Comparison of ENCODE assay signal across 8 cellular contexts in the genomic region with DNA sequence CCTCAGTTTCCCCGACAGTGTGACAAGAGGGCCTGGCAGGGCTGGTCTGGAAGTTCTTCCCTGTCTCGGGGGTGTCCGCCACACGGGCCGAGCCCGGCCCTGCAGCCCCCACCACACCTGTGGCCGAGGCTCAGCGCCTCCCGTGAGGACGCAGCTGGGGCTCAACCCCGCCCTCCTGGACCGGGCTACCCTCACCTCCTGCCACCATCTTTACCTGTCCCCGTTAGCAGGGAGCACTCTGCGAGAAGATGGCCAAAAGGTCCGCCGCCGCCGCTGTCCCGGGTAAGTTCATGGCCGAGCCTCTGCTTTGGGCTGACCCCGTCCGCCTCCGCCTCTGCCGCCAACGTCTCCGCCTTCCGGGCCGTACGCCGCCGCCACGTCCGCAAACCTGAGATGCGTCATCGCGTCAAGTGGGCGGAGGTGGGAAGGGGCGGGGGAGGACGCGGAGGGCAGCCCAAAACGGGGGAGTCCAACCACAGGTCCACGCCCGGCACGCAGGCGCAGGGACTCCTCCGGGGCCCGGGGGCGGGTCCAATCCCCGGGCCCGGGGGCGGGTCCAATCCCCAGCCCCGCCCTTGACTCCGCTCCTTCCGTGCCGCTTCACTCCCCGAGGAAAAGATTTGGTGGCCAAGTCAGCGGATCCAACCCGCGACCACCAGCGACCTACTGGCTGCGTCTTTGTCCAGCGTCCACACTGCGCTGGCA. TPM values are rescaled to one million over a fixed set of nuclear protein-coding genes. Genes with fewer than 3 reads are reported as not detected.
DNase-seq lines count a peak whose midpoint lies in the region; FAIRE-seq and TF ChIP-seq lines count a peak whose summit lies in the region.

A gene (minus strand): TSS at position 351 of the 705 bp plus-strand sequence. CDS start 4,295 bp downstream, outside the sequence.

- peak; percentile 57 for FAIRE-seq in H54 (lab: Jason Lieb, UNC)

- H3K27ac ChIP-seq in stomach smooth muscle (ENCODE audit: low read length), result peak within 1 kb of the TSS; percentile 83

- TF ChIP-seq CTCF in Loucy (conservative IDR thresholded peaks at IDR 0.05; ENCODE audit: low read length) (no peak), fibroblast of villous mesenchyme (IDR thresholded peaks at IDR 0.05; ENCODE audit: insufficient read depth, low read depth, low read length) (no peak), neural crest cell (conservative IDR thresholded peaks at IDR 0.05) (no peak)

- peak; percentile 93 for TF ChIP-seq POLR2A in H54 (IDR thresholded peaks at IDR 0.05; ENCODE audit: low read depth, low read length)

- H3K4me2 ChIP-seq in Loucy (ENCODE audit: low read depth, low read length, poor library complexity, severe bottlenecking), result peak within 1 kb of the TSS; percentile 87

- peak within 1 kb of the TSS; percentile 98 for H3K27ac Mint-ChIP-seq in neural crest cell (ENCODE audit: unreplicated experiment)

- no peaks in the 10 kb centered on the region for H3F3A ChIP-seq in Loucy (ENCODE audit: low read depth)

- no peaks in the 10 kb centered on the region for H3K9me2 ChIP-seq in Loucy (replicated peaks; ENCODE audit: low read depth, low read length)

- H3K9ac ChIP-seq in Loucy (ENCODE audit: low read depth, low read length, poor library complexity, severe bottlenecking), result peak within 1 kb of the TSS; percentile 96
- H3K9ac ChIP-seq in stomach smooth muscle (ENCODE audit: low read length in 2 of 2), result peak within 1 kb of the TSS; percentile 96 to 97

- H3K36me3 ChIP-seq in Loucy (ENCODE audit: insufficient read depth, low read length), result no peaks in the 10 kb centered on the region
- H3K36me3 ChIP-seq in stomach smooth muscle (ENCODE audit: control insufficient read depth in 2 of 2, insufficient read depth in 2 of 2, low read length in 2 of 2), result peaks cover 0 to 3% of the 10 kb centered on the region in 2 donors

- peak within 1 kb of the TSS; percentile 93 for H2AFZ ChIP-seq in Loucy (ENCODE audit: low read length)

- H3K9me3 ChIP-seq in Loucy (ENCODE audit: insufficient read depth, low read depth, low read length) (no peaks in the 10 kb centered on the region), stomach smooth muscle (ENCODE audit: control insufficient read depth in 2 of 2, low read length in 2 of 2) (no peaks in the 10 kb centered on the region)

- H3K27me3 ChIP-seq in Loucy (ENCODE audit: insufficient read depth, low read length, poor library complexity, severe bottlenecking) (no peaks in the 10 kb centered on the region), stomach smooth muscle (ENCODE audit: control insufficient read depth in 1 of 2, insufficient read depth in 2 of 2, low read length in 2 of 2) (no peaks in the 10 kb centered on the region)

- H3K4me1 Mint-ChIP-seq in neural crest cell, result peaks cover 47% of the 10 kb centered on the region

- no peaks in the 10 kb centered on the region for H3K36me3 Mint-ChIP-seq in neural crest cell (ENCODE audit: low read depth)

- H3K27me3 Mint-ChIP-seq in neural crest cell (ENCODE audit: low read depth), result peaks cover 20% of the 10 kb centered on the region

- peak within 1 kb of the TSS; percentile 94 for H3K4me3 ChIP-seq in Loucy (ENCODE audit: low read length, poor library complexity, severe bottlenecking)
- peak within 1 kb of the TSS; percentile 85 for H3K4me3 ChIP-seq in fibroblast of villous mesenchyme (ENCODE audit: low read depth, low read length)
- peak within 1 kb of the TSS; percentile 97 to 98 for H3K4me3 ChIP-seq in stomach smooth muscle (ENCODE audit: low read length in 2 of 2)

- H3K4me3 Mint-ChIP-seq in neural crest cell, result peak within 1 kb of the TSS; percentile 99

- H4K20me1 ChIP-seq in Loucy (ENCODE audit: insufficient read depth, low read length, poor library complexity, severe bottlenecking), result peaks cover 10% of the 10 kb centered on the region

- no peaks in the 10 kb centered on the region for H3K9me3 Mint-ChIP-seq in neural crest cell

- peaks cover 34% of the 10 kb centered on the region for H3K79me2 ChIP-seq in Loucy (ENCODE audit: insufficient read depth, low read length)

- peaks cover 8% of the 10 kb centered on the region for H3K4me1 ChIP-seq in Loucy (ENCODE audit: insufficient read depth, low read length, poor library complexity, severe bottlenecking)
- no peaks in the 10 kb centered on the region for H3K4me1 ChIP-seq in stomach smooth muscle (ENCODE audit: control insufficient read depth, insufficient read depth, low read length)

- DNase-seq in ELF-1 (ENCODE audit: low read depth, low spot score) (peak; percentile 96), H54 (ENCODE audit: insufficient read length, low spot score) (peak; percentile 79), SHP77 treated with DMSO at 0.1 percent for 48 hours (lab: John Stamatoyannopoulos, UW) (peak; percentile 88), activated gamma-delta T cell (lab: John Stamatoyannopoulos, UW) (peak; percentile 98), fibroblast of villous mesenchyme (ENCODE audit: low read depth) (peak; percentile 98), neural crest cell (ENCODE audit: low read depth, low spot score) (peak; percentile 90)

RNA-seq across cellular contexts. Expression of the gene that starts here (rescaled TPM):
- 16.1 and 28.1 TPM in 2 replicates for total RNA-seq in fibroblast of villous mesenchyme
- total RNA-seq in neural crest cell, result 12.0 and 12.1 TPM in 2 replicates

Comparison
In these comparisons a context has a peak if more than half of its experiments do, and no peak if none do; other contexts are left out.
1. Peak in every context shown above with its lines: DNase-seq, H3K4me3 ChIP-seq and H3K27ac ChIP-seq.